1 cellular context compared by ENCODE assay signal in the genomic region with DNA sequence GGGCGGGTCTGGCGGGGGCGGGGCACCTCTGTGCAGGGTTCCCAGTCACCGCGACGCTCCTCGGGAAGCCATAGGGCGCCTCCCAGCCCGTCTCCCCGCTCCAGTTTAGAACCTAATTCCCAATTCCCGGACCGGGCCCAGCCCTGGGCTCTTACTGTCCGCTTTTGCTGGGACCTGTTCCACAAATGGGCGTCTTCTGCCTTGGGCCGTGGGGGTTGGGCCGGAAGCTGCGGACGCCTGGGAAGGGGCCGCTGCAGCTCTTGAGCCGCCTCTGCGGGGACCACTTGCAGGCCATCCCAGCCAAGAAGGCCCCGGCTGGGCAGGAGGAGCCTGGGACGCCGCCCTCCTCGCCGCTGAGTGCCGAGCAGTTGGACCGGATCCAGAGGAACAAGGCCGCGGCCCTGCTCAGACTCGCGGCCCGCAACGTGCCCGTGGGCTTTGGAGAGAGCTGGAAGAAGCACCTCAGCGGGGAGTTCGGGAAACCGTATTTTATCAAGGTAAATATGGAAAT.
TF ChIP-seq lines count a peak whose summit lies in the region.

No MANE protein-coding gene starts in this region.

TF ChIP-seq in HepG2, 621 proteins besides CTCF, POLR2A, EP300 and RAD21 (continued from another document and continues in another):
- TF ChIP-seq, protein P1, sequence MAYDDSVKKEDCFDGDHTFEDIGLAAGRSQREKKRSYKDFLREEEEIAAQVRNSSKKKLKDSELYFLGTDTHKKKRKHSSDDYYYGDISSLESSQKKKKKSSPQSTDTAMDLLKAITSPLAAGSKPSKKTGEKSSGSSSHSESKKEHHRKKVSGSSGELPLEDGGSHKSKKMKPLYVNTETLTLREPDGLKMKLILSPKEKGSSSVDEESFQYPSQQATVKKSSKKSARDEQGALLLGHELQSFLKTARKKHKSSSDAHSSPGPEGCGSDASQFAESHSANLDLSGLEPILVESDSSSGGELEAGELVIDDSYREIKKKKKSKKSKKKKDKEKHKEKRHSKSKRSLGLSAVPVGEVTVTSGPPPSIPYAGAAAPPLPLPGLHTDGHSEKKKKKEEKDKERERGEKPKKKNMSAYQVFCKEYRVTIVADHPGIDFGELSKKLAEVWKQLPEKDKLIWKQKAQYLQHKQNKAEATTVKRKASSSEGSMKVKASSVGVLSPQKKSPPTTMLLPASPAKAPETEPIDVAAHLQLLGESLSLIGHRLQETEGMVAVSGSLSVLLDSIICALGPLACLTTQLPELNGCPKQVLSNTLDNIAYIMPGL (CRISPR knock-in tag; IDR thresholded peaks at IDR 0.05; ENCODE audit: borderline replicate concordance in 1 of 2, low read depth in 1 of 2): no peak; a peak in 1 of 4 replicates
- TF ChIP-seq NFRKB (IDR thresholded peaks at IDR 0.05): no peak
- TF ChIP-seq NRL (CRISPR knock-in tag; IDR thresholded peaks at IDR 0.05; ENCODE audit: borderline replicate concordance): no peak
- TF ChIP-seq RBFOX2 (IDR thresholded peaks at IDR 0.05; ENCODE audit: low read depth, low read length): peak; percentile 61; the same call in 1 of the 2 replicates
- TF ChIP-seq HMG20B (CRISPR knock-in tag; conservative IDR thresholded peaks at IDR 0.05): no peak
- TF ChIP-seq SRSF4 (IDR thresholded peaks at IDR 0.05; ENCODE audit: low read depth, low read length, poor library complexity, severe bottlenecking): no peak
- no peak for TF ChIP-seq CREB1 (IDR thresholded peaks at IDR 0.05)
- TF ChIP-seq CREB1 (CRISPR knock-in tag; IDR thresholded peaks at IDR 0.05): no peak
- TF ChIP-seq SMARCE1 (IDR thresholded peaks at IDR 0.05; ENCODE audit: borderline replicate concordance): no peak
- TF ChIP-seq, protein P2, sequence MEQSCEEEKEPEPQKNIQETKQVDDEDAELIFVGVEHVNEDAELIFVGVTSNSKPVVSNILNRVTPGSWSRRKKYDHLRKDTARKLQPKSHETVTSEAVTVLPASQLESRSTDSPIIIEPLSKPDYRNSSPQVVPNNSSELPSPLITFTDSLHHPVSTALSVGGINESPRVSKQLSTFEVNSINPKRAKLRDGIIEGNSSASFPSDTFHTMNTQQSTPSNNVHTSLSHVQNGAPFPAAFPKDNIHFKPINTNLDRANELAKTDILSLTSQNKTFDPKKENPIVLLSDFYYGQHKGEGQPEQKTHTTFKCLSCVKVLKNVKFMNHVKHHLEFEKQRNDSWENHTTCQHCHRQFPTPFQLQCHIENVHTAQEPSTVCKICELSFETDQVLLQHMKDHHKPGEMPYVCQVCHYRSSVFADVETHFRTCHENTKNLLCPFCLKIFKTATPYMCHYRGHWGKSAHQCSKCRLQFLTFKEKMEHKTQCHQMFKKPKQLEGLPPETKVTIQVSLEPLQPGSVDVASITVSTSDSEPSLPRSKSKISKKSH (CRISPR knock-in tag; IDR thresholded peaks at IDR 0.05; ENCODE audit: borderline replicate concordance): no peak
- TF ChIP-seq ZNF660 (CRISPR knock-in tag; IDR thresholded peaks at IDR 0.05; ENCODE audit: borderline replicate concordance, low read depth): no peak
- TF ChIP-seq ZSCAN21 (CRISPR knock-in tag; IDR thresholded peaks at IDR 0.05; ENCODE audit: borderline replicate concordance): no peak
- TF ChIP-seq ZNF329 (CRISPR knock-in tag; IDR thresholded peaks at IDR 0.05; ENCODE audit: low read depth): no peak
- TF ChIP-seq EEA1 (CRISPR knock-in tag; IDR thresholded peaks at IDR 0.05; ENCODE audit: borderline replicate concordance): no peak
- TF ChIP-seq SRF (IDR thresholded peaks at IDR 0.05; ENCODE audit: low read depth, low read length): no peak
- no peak for TF ChIP-seq SNAPC2 (CRISPR knock-in tag; IDR thresholded peaks at IDR 0.05)
- no peak for TF ChIP-seq ZFP62 (CRISPR knock-in tag; IDR thresholded peaks at IDR 0.05)
- 0 out of 2 replicates have a peak, but pooled peaks have one; percentile 41 for TF ChIP-seq ELF1 (CRISPR knock-in tag; IDR thresholded peaks at IDR 0.05)
- no peak for TF ChIP-seq ZNF629 (CRISPR knock-in tag; conservative IDR thresholded peaks at IDR 0.05)
- no peak for TF ChIP-seq TEF (CRISPR knock-in tag; IDR thresholded peaks at IDR 0.05)
- TF ChIP-seq SP4 (CRISPR knock-in tag; IDR thresholded peaks at IDR 0.05): no peak
- no peak for TF ChIP-seq ZBTB34 (CRISPR knock-in tag; IDR thresholded peaks at IDR 0.05)
- no peak for TF ChIP-seq PATZ1 (CRISPR knock-in tag; IDR thresholded peaks at IDR 0.05)
- TF ChIP-seq ZNF883 (CRISPR knock-in tag; IDR thresholded peaks at IDR 0.05; ENCODE audit: not compliant biosample characterization): no peak
- TF ChIP-seq IRF9 (CRISPR knock-in tag; IDR thresholded peaks at IDR 0.05; ENCODE audit: borderline replicate concordance): no peak
- TF ChIP-seq ARID3A (IDR thresholded peaks at IDR 0.05; ENCODE audit: low read depth, low read length): no peak
- no peak for TF ChIP-seq GTF2F1 (IDR thresholded peaks at IDR 0.05; ENCODE audit: low read length)
- TF ChIP-seq ZNF841 (CRISPR knock-in tag; IDR thresholded peaks at IDR 0.05; ENCODE audit: borderline replicate concordance): no peak
- TF ChIP-seq KDM6A (CRISPR knock-in tag; IDR thresholded peaks at IDR 0.05; ENCODE audit: low read depth): no peak
- no peak for TF ChIP-seq ATM (IDR thresholded peaks at IDR 0.05; ENCODE audit: borderline replicate concordance)
- no peak for TF ChIP-seq ATF7-NPFF (CRISPR knock-in tag; IDR thresholded peaks at IDR 0.05; ENCODE audit: low read depth)
- TF ChIP-seq ZNF879 (CRISPR knock-in tag; IDR thresholded peaks at IDR 0.05): no peak
- no peak for TF ChIP-seq SCMH1 (CRISPR knock-in tag; IDR thresholded peaks at IDR 0.05; ENCODE audit: borderline replicate concordance)
- TF ChIP-seq, protein P3, sequence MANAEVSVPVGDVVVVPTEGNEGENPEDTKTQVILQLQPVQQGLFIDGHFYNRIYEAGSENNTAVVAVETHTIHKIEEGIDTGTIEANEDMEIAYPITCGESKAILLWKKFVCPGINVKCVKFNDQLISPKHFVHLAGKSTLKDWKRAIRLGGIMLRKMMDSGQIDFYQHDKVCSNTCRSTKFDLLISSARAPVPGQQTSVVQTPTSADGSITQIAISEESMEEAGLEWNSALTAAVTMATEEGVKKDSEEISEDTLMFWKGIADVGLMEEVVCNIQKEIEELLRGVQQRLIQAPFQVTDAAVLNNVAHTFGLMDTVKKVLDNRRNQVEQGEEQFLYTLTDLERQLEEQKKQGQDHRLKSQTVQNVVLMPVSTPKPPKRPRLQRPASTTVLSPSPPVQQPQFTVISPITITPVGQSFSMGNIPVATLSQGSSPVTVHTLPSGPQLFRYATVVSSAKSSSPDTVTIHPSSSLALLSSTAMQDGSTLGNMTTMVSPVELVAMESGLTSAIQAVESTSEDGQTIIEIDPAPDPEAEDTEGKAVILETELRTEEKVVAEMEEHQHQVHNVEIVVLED (CRISPR knock-in tag; IDR thresholded peaks at IDR 0.05; ENCODE audit: borderline replicate concordance): 0 out of 2 replicates have a peak, but pooled peaks have one; percentile 12
- TF ChIP-seq FOSL1 (CRISPR knock-in tag; IDR thresholded peaks at IDR 0.05; ENCODE audit: borderline replicate concordance): no peak
- no peak for TF ChIP-seq SIX4 (CRISPR knock-in tag; IDR thresholded peaks at IDR 0.05)
- no peak for TF ChIP-seq CSRNP2 (CRISPR knock-in tag; conservative IDR thresholded peaks at IDR 0.05; ENCODE audit: low read depth)
- TF ChIP-seq BHLHE40 (IDR thresholded peaks at IDR 0.05; ENCODE audit: low read length): no peak
- no peak for TF ChIP-seq NR2F6 (IDR thresholded peaks at IDR 0.05)
- TF ChIP-seq NR2F6 (CRISPR knock-in tag; IDR thresholded peaks at IDR 0.05): no peak
- TF ChIP-seq, protein P4, sequence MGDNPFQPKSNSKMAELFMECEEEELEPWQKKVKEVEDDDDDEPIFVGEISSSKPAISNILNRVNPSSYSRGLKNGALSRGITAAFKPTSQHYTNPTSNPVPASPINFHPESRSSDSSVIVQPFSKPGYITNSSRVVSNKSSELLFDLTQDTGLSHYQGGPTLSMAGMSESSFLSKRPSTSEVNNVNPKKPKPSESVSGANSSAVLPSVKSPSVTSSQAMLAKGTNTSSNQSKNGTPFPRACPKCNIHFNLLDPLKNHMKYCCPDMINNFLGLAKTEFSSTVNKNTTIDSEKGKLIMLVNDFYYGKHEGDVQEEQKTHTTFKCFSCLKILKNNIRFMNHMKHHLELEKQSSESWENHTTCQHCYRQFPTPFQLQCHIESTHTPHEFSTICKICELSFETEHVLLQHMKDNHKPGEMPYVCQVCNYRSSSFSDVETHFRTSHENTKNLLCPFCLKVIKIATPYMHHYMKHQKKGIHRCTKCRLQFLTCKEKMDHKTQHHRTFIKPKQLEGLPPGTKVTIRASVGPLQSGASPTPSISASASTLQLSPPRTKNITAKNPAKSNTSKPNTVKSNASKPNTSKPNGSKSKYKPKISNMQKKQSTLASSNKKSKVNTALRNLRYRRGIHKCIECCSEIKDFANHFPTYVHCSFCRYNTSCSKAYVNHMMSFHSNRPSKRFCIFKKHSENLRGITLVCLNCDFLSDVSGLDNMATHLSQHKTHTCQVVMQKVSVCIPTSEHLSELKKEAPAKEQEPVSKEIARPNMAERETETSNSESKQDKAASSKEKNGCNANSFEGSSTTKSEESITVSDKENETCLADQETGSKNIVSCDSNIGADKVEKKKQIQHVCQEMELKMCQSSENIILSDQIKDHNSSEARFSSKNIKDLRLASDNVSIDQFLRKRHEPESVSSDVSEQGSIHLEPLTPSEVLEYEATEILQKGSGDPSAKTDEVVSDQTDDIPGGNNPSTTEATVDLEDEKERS (CRISPR knock-in tag; IDR thresholded peaks at IDR 0.05): no peak
- no peak for TF ChIP-seq SP5 (CRISPR knock-in tag; IDR thresholded peaks at IDR 0.05; ENCODE audit: borderline replicate concordance, low read depth)
- TF ChIP-seq TRIM24 (CRISPR knock-in tag; IDR thresholded peaks at IDR 0.05): no peak
- TF ChIP-seq, protein P5, sequence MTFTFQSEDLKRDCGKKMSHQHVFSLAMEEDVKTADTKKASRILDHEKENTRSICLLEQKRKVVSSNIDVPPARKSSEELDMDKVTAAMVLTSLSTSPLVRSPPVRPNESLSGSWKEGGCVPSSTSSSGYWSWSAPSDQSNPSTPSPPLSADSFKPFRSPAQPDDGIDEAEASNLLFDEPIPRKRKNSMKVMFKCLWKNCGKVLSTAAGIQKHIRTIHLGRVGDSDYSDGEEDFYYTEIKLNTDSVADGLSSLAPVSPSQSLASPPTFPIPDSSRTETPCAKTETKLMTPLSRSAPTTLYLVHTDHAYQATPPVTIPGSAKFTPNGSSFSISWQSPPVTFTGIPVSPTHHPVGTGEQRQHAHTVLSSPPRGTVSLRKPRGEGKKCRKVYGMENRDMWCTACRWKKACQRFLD (CRISPR knock-in tag; IDR thresholded peaks at IDR 0.05; ENCODE audit: borderline replicate concordance): no peak
- no peak for TF ChIP-seq GATAD2A (CRISPR knock-in tag; IDR thresholded peaks at IDR 0.05)
